Comparison of ENCODE assay signal across 15 cellular contexts in genomic region chr10:28684157-28684985, GRCh38. TPM values are rescaled to one million over a fixed set of nuclear protein-coding genes. Genes with fewer than 3 reads are reported as not detected.
"Had no signal": no experiment of that assay in that cellular context is flagged by ENCODE, and none has a peak within 500 bp of the region (broad histone marks: within the 10 kb centered on the region; RNA-seq: fewer than 3 reads in every experiment).

No MANE protein-coding gene starts in this region.

- ATAC-seq: gastroesophageal sphincter; natural killer cell treated with Interleukin-12 subunit alpha and Interleukin-12 subunit beta and Interleukin-15 and Interleukin-18, amount 100 ng/mL, for 72 hours; sciatic nerve had no signal

- H3K27me3 ChIP-seq: adrenal gland, upper lobe of left lung had no signal

- DNase-seq: activated CD4-positive, alpha-beta T cell treated with anti-CD3 and anti-CD28 coated beads, Interleukin-2, amount 10 ng/mL, durations not matched to agents 24 days and 14 days; activated CD8-positive, alpha-beta memory T cell treated with anti-CD3 and anti-CD28 coated beads for 24 hours; activated naive CD4-positive, alpha-beta T cell treated with anti-CD3 and anti-CD28 coated beads, Interleukin-2, amount 50 U/mL, for 16 hours; activated T-cell treated with anti-CD3 and anti-CD28 coated beads for 4 hours; adrenal gland; effector memory CD4-positive, alpha-beta T cell; mucosa of descending colon; stimulated activated naive CD4-positive, alpha-beta T cell treated with Interleukin-2 at 50 U/mL for 16 hours had no signal

- H3K36me3 ChIP-seq: gastroesophageal sphincter, prostate gland, upper lobe of left lung had no signal

- H3K9me3 ChIP-seq: adrenal gland, gastroesophageal sphincter, mucosa of descending colon, prostate gland, upper lobe of left lung had no signal

- H3K27ac ChIP-seq: epithelial cell of prostate, gastroesophageal sphincter, prostate gland, upper lobe of left lung had no signal

- H3K4me1 ChIP-seq: prostate gland had no signal

- H3K4me3 ChIP-seq: adrenal gland, gastroesophageal sphincter, mucosa of descending colon, prostate gland, upper lobe of left lung had no signal

RNA-seq across cellular contexts. Expression of gene BAMBI, which starts 7.0 kb away (rescaled TPM):
- total RNA-seq: T-helper 1 cell treated with Interleukin-12 subunit alpha and Interleukin-12 subunit beta and Interleukin-4 antibody, amounts not matched to agents 30 ng/mL and 1 ng/mL, for 36 hours had no signal
